8 cellular contexts compared by ENCODE assay signal in the genomic region with DNA sequence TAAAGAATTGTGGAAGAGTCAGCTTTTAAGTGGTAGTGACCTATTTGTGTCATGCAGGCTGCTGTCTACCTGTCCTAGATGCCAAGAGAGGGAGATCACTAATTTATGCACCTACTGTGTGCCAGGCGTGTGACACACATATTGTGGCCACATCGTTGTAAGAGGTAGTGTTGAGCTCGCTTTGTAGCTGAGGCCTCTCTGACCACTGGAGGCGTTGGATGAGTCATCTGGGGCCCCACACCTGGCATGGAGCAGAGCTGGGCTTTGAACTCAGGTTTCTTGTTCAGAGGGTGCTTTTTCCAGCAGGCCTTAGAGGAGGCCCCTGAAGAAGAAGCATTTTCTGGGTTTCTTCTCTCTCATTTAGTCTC. TPM values are rescaled to one million over a fixed set of nuclear protein-coding genes. Genes with fewer than 3 reads are reported as not detected.
DNase-seq lines count a peak whose midpoint lies in the region; ATAC-seq and TF ChIP-seq lines count a peak whose summit lies in the region.

No MANE protein-coding gene starts in this region.

- no peak for TF ChIP-seq CTCF in fibroblast of the aortic adventitia (IDR thresholded peaks at IDR 0.05; ENCODE audit: insufficient read depth, low read length)
- TF ChIP-seq CTCF in nephron progenitor cell (IDR thresholded peaks at IDR 0.05): no peak

- H3K27ac Mint-ChIP-seq in nephron progenitor cell: no peak overlapping the region

- peaks cover 4% of the 10 kb centered on the region for H3K27me3 Mint-ChIP-seq in nephron progenitor cell (ENCODE audit: low read depth, poor library complexity)

- ATAC-seq in GM18505 (IDR thresholded peaks at IDR 0.05; ENCODE audit: unreplicated experiment): peak; percentile 85

- no peak for TF ChIP-seq POLR2A in GM18505 (IDR thresholded peaks at IDR 0.05; ENCODE audit: borderline replicate concordance, extremely low read depth, insufficient read depth, insufficient read length)

- no peaks in the 10 kb centered on the region for H3K9me3 Mint-ChIP-seq in nephron progenitor cell

- H3K4me1 Mint-ChIP-seq in nephron progenitor cell: peaks cover 52% of the 10 kb centered on the region

- no peak overlapping the region for H3K4me3 Mint-ChIP-seq in nephron progenitor cell

- no peaks in the 10 kb centered on the region for H3K36me3 Mint-ChIP-seq in nephron progenitor cell (ENCODE audit: low read depth)

- no peak overlapping the region for H3K4me3 ChIP-seq in fibroblast of the aortic adventitia (ENCODE audit: low read depth, low read length)

- DNase-seq in H4 (ENCODE audit: low spot score) (peak; percentile 61), RPMI7951 (ENCODE audit: low read depth) (peak; percentile 36), fibroblast of the aortic adventitia (ENCODE audit: low read depth) (peak; percentile 37), putamen (ENCODE audit: low spot score) (no peak), nephron progenitor cell (no peak), COR-L47 (lab: John Stamatoyannopoulos, UW) (no peak), activated gamma-delta T cell (lab: John Stamatoyannopoulos, UW) (no peak)

RNA-seq across cellular contexts. Expression of a gene that starts 52.3 kb away (rescaled TPM):
- 6.6 and 10.8 TPM in 2 replicates for total RNA-seq in H4 (2014; rRNA removed; shearing (Covaris generic))
- total RNA-seq in RPMI7951 (2014; rRNA removed; shearing (Covaris generic)): 6.4 and 7.1 TPM in 2 replicates
- total RNA-seq in fibroblast of the aortic adventitia (ENCODE audit: low replicate concordance): 0.90 and 5.4 TPM in 2 replicates

Comparison
In these comparisons a context has a peak if more than half of its experiments do, and no peak if none do; other contexts are left out.
1. DNase-seq: peak in H4 (single experiment), RPMI7951 (single experiment) and fibroblast of the aortic adventitia (single experiment); none in putamen (single experiment), nephron progenitor cell (single experiment), COR-L47 (single experiment) and activated gamma-delta T cell (single experiment).